ENCODE assay signal across 1 cellular context in the genomic region with DNA sequence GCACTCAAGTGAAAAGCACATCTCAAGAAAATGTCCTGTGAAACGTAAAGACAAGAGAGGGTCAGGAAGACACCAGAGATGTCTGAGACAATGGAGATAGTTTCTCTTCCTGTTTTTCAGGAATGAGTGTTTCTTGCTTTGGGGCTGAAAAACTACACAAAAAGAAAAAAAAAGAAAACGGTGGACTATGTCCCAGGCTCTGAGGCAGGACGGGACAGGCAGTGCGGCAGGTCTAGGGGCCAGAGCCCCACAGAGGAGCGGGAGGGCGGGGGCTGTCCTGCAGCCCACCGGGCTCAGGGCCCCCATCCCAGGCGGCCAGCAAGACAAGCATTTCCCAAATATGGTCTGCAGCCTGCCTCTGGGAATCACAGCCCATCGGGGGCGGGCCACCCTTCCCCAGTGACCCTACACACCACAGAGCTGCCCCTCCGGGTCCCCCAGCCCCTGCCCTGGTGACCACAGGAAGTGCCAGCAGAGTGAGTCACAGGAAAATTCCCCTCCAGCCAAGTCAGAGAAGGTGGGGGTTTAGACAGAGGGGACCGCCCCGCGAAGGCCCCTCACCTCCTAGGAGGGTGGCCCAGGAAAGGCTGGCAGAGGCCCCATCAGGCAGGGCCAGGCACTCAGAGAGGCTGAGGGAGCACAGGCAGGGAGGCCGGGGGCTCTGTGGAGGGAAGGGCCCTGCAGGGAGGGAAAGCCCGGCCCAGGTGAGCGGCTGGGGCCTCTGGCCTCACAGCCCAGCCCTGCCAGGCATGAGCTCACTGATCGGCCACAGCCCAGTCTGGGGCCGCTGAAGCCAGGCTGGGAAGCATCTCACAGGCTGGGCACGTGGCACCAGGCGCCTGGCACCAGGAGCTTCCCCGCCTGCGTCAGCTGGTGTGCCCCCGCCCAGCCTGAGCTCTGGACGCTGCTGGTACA.
TF ChIP-seq lines count a peak whose summit lies in the region.

No MANE protein-coding gene starts in this region.

TF ChIP-seq in HepG2, 621 proteins besides CTCF, POLR2A, EP300 and RAD21 (continued from another document and continues in another):
- TF ChIP-seq, protein P1, sequence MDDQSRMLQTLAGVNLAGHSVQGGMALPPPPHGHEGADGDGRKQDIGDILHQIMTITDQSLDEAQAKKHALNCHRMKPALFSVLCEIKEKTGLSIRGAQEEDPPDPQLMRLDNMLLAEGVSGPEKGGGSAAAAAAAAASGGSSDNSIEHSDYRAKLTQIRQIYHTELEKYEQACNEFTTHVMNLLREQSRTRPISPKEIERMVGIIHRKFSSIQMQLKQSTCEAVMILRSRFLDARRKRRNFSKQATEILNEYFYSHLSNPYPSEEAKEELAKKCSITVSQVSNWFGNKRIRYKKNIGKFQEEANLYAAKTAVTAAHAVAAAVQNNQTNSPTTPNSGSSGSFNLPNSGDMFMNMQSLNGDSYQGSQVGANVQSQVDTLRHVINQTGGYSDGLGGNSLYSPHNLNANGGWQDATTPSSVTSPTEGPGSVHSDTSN (CRISPR knock-in tag; IDR thresholded peaks at IDR 0.05; ENCODE audit: borderline replicate concordance), result no peak
- peak; percentile 95 for TF ChIP-seq RARA (CRISPR knock-in tag; IDR thresholded peaks at IDR 0.05)
- TF ChIP-seq ZNF709 (CRISPR knock-in tag; IDR thresholded peaks at IDR 0.05), result peak; percentile 79
- TF ChIP-seq ZNF430 (CRISPR knock-in tag; IDR thresholded peaks at IDR 0.05), result peak; percentile 99
- peak; percentile 98 for TF ChIP-seq MTA1 (CRISPR knock-in tag; IDR thresholded peaks at IDR 0.05; ENCODE audit: borderline replicate concordance)
- peak; percentile 89 for TF ChIP-seq CCDC6 (CRISPR knock-in tag; IDR thresholded peaks at IDR 0.05)
- TF ChIP-seq, protein P2, sequence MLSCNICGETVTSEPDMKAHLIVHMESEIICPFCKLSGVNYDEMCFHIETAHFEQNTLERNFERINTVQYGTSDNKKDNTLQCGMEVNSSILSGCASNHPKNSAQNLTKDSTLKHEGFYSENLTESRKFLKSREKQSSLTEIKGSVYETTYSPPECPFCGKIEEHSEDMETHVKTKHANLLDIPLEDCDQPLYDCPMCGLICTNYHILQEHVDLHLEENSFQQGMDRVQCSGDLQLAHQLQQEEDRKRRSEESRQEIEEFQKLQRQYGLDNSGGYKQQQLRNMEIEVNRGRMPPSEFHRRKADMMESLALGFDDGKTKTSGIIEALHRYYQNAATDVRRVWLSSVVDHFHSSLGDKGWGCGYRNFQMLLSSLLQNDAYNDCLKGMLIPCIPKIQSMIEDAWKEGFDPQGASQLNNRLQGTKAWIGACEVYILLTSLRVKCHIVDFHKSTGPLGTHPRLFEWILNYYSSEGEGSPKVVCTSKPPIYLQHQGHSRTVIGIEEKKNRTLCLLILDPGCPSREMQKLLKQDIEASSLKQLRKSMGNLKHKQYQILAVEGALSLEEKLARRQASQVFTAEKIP (CRISPR knock-in tag; IDR thresholded peaks at IDR 0.05; ENCODE audit: borderline replicate concordance), result no peak
- TF ChIP-seq, protein P3, sequence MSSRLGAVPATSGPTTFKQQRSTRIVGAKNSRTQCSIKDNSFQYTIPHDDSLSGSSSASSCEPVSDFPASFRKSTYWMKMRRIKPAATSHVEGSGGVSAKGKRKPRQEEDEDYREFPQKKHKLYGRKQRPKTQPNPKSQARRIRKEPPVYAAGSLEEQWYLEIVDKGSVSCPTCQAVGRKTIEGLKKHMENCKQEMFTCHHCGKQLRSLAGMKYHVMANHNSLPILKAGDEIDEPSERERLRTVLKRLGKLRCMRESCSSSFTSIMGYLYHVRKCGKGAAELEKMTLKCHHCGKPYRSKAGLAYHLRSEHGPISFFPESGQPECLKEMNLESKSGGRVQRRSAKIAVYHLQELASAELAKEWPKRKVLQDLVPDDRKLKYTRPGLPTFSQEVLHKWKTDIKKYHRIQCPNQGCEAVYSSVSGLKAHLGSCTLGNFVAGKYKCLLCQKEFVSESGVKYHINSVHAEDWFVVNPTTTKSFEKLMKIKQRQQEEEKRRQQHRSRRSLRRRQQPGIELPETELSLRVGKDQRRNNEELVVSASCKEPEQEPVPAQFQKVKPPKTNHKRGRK (CRISPR knock-in tag; IDR thresholded peaks at IDR 0.05), result 0 out of 2 replicates have a peak, but pooled peaks have one; percentile 81
- TF ChIP-seq, protein P4, sequence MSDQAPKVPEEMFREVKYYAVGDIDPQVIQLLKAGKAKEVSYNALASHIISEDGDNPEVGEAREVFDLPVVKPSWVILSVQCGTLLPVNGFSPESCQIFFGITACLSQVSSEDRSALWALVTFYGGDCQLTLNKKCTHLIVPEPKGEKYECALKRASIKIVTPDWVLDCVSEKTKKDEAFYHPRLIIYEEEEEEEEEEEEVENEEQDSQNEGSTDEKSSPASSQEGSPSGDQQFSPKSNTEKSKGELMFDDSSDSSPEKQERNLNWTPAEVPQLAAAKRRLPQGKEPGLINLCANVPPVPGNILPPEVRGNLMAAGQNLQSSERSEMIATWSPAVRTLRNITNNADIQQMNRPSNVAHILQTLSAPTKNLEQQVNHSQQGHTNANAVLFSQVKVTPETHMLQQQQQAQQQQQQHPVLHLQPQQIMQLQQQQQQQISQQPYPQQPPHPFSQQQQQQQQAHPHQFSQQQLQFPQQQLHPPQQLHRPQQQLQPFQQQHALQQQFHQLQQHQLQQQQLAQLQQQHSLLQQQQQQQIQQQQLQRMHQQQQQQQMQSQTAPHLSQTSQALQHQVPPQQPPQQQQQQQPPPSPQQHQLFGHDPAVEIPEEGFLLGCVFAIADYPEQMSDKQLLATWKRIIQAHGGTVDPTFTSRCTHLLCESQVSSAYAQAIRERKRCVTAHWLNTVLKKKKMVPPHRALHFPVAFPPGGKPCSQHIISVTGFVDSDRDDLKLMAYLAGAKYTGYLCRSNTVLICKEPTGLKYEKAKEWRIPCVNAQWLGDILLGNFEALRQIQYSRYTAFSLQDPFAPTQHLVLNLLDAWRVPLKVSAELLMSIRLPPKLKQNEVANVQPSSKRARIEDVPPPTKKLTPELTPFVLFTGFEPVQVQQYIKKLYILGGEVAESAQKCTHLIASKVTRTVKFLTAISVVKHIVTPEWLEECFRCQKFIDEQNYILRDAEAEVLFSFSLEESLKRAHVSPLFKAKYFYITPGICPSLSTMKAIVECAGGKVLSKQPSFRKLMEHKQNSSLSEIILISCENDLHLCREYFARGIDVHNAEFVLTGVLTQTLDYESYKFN (CRISPR knock-in tag; conservative IDR thresholded peaks at IDR 0.05), result peak; percentile 100
- no peak for TF ChIP-seq CBX2 (IDR thresholded peaks at IDR 0.05; ENCODE audit: low read depth, low read length)
- TF ChIP-seq CBX2 (CRISPR knock-in tag; IDR thresholded peaks at IDR 0.05; ENCODE audit: low read depth), result no peak
- peak; percentile 95; the same call in 1 of the 2 replicates for TF ChIP-seq KLF6 (CRISPR knock-in tag; IDR thresholded peaks at IDR 0.05)
- peak; percentile 87 for TF ChIP-seq TAF15 (IDR thresholded peaks at IDR 0.05; ENCODE audit: low read depth, low read length, poor library complexity, severe bottlenecking)
- no peak for TF ChIP-seq SUZ12 (IDR thresholded peaks at IDR 0.05; ENCODE audit: low read depth, low read length)
- TF ChIP-seq ZNF354B (CRISPR knock-in tag; IDR thresholded peaks at IDR 0.05), result peak; percentile 19; the same call in 1 of the 2 replicates
- TF ChIP-seq ZFP82 (CRISPR knock-in tag; IDR thresholded peaks at IDR 0.05; ENCODE audit: borderline replicate concordance), result peak; percentile 93; the same call in 1 of the 2 replicates
- peak; percentile 19; the same call in 1 of the 2 replicates for TF ChIP-seq ZNF546 (CRISPR knock-in tag; conservative IDR thresholded peaks at IDR 0.05)
- TF ChIP-seq ZNF605 (CRISPR knock-in tag; IDR thresholded peaks at IDR 0.05), result peak; percentile 99
- peak; percentile 29; the same call in 1 of the 2 replicates for TF ChIP-seq MIXL1 (CRISPR knock-in tag; IDR thresholded peaks at IDR 0.05)
- peak; percentile 99 for TF ChIP-seq ZBTB7A (CRISPR knock-in tag; IDR thresholded peaks at IDR 0.05)
- peak; percentile 84; the same call in 1 of the 2 replicates for TF ChIP-seq ZNF326 (CRISPR knock-in tag; IDR thresholded peaks at IDR 0.05; ENCODE audit: borderline replicate concordance)
- no peak for TF ChIP-seq RARG (CRISPR knock-in tag; IDR thresholded peaks at IDR 0.05; ENCODE audit: low read depth)
- TF ChIP-seq TCF7 (IDR thresholded peaks at IDR 0.05; ENCODE audit: low read depth), result peak; percentile 41; the same call in 1 of the 2 replicates
- TF ChIP-seq, protein P5, sequence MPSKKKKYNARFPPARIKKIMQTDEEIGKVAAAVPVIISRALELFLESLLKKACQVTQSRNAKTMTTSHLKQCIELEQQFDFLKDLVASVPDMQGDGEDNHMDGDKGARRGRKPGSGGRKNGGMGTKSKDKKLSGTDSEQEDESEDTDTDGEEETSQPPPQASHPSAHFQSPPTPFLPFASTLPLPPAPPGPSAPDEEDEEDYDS (CRISPR knock-in tag; IDR thresholded peaks at IDR 0.05), result peak; percentile 79
- TF ChIP-seq ZNF432 (CRISPR knock-in tag; IDR thresholded peaks at IDR 0.05; ENCODE audit: borderline replicate concordance), result no peak
- no peak for TF ChIP-seq HNRNPH1 (optimal IDR thresholded peaks at IDR 0.05; ENCODE audit: low read depth, low read length)
- TF ChIP-seq, protein P6, sequence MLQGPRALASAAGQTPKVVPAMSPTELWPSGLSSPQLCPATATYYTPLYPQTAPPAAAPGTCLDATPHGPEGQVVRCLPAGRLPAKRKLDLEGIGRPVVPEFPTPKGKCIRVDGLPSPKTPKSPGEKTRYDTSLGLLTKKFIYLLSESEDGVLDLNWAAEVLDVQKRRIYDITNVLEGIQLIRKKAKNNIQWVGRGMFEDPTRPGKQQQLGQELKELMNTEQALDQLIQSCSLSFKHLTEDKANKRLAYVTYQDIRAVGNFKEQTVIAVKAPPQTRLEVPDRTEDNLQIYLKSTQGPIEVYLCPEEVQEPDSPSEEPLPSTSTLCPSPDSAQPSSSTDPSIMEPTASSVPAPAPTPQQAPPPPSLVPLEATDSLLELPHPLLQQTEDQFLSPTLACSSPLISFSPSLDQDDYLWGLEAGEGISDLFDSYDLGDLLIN (CRISPR knock-in tag; IDR thresholded peaks at IDR 0.05; ENCODE audit: borderline replicate concordance), result peak; percentile 67; the same call in 1 of the 2 replicates
- no peak for TF ChIP-seq SATB2 (CRISPR knock-in tag; IDR thresholded peaks at IDR 0.05)
- no peak for TF ChIP-seq ZNF468 (CRISPR knock-in tag; IDR thresholded peaks at IDR 0.05)
- 0 out of 2 replicates have a peak, but pooled peaks have one; percentile 58 for TF ChIP-seq NAIF1 (CRISPR knock-in tag; IDR thresholded peaks at IDR 0.05; ENCODE audit: borderline replicate concordance)
- TF ChIP-seq ZNF672 (CRISPR knock-in tag; IDR thresholded peaks at IDR 0.05), result no peak
- TF ChIP-seq, protein P7, sequence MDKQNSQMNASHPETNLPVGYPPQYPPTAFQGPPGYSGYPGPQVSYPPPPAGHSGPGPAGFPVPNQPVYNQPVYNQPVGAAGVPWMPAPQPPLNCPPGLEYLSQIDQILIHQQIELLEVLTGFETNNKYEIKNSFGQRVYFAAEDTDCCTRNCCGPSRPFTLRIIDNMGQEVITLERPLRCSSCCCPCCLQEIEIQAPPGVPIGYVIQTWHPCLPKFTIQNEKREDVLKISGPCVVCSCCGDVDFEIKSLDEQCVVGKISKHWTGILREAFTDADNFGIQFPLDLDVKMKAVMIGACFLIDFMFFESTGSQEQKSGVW (CRISPR knock-in tag; IDR thresholded peaks at IDR 0.05; ENCODE audit: borderline replicate concordance), result no peak
- TF ChIP-seq, protein P8, sequence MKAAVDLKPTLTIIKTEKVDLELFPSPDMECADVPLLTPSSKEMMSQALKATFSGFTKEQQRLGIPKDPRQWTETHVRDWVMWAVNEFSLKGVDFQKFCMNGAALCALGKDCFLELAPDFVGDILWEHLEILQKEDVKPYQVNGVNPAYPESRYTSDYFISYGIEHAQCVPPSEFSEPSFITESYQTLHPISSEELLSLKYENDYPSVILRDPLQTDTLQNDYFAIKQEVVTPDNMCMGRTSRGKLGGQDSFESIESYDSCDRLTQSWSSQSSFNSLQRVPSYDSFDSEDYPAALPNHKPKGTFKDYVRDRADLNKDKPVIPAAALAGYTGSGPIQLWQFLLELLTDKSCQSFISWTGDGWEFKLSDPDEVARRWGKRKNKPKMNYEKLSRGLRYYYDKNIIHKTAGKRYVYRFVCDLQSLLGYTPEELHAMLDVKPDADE (CRISPR knock-in tag; IDR thresholded peaks at IDR 0.05), result no peak; the same call in 1 of the 2 replicates
- no peak; the same call in 1 of the 2 replicates for TF ChIP-seq ZNF678 (CRISPR knock-in tag; IDR thresholded peaks at IDR 0.05)
- TF ChIP-seq, protein P9, sequence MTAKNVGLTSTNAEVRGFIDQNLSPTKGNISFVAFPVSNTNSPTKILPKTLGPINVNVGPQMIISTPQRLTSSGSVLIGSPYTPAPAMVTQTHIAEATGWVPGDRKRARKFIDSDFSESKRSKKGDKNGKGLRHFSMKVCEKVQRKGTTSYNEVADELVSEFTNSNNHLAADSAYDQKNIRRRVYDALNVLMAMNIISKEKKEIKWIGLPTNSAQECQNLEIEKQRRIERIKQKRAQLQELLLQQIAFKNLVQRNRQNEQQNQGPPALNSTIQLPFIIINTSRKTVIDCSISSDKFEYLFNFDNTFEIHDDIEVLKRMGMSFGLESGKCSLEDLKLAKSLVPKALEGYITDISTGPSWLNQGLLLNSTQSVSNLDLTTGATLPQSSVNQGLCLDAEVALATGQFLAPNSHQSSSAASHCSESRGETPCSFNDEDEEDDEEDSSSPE (CRISPR knock-in tag; IDR thresholded peaks at IDR 0.05), result peak; percentile 73
- TF ChIP-seq, protein P10, sequence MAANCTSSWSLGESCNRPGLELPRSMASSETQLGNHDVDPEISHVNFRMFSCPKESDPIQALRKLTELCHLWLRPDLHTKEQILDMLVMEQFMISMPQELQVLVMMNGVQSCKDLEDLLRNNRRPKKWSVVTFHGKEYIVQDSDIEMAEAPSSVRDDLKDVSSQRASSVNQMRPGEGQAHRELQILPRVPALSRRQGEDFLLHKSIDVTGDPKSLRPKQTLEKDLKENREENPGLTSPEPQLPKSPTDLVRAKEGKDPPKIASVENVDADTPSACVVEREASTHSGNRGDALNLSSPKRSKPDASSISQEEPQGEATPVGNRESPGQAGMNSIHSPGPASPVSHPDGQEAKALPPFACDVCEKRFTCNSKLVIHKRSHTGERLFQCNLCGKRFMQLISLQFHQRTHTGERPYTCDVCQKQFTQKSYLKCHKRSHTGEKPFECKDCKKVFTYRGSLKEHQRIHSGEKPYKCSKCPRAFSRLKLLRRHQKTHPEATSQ (CRISPR knock-in tag; IDR thresholded peaks at IDR 0.05; ENCODE audit: borderline replicate concordance), result no peak
- TF ChIP-seq NFKB2 (CRISPR knock-in tag; IDR thresholded peaks at IDR 0.05; ENCODE audit: borderline replicate concordance), result peak; percentile 89
- TF ChIP-seq THAP11 (CRISPR knock-in tag; IDR thresholded peaks at IDR 0.05), result peak; percentile 84
- peak; percentile 99 for TF ChIP-seq FOSL1 (CRISPR knock-in tag; IDR thresholded peaks at IDR 0.05; ENCODE audit: borderline replicate concordance)
- peak; percentile 99 for TF ChIP-seq TEAD3 (CRISPR knock-in tag; optimal IDR thresholded peaks at IDR 0.05; ENCODE audit: borderline replicate concordance)
- TF ChIP-seq ZNF136 (CRISPR knock-in tag; IDR thresholded peaks at IDR 0.05; ENCODE audit: low read depth), result peak; percentile 63; the same call in 1 of the 2 replicates
- TF ChIP-seq ZNF619 (CRISPR knock-in tag; IDR thresholded peaks at IDR 0.05), result peak; percentile 94
